In genomic region chr20:31542201-31542842, GRCh38 we compare ENCODE assay signal across 1 cellular context.
TF ChIP-seq lines count a peak whose summit lies in the region.

No MANE protein-coding gene starts in this region.

TF ChIP-seq in K562, 482 proteins besides CTCF, POLR2A, EP300 and RAD21 (continued from another document):
- 0 out of 2 replicates have a peak, but pooled peaks have one; percentile 14 for TF ChIP-seq USF1 (CRISPR knock-in tag; IDR thresholded peaks at IDR 0.05)
